In the genomic region with DNA sequence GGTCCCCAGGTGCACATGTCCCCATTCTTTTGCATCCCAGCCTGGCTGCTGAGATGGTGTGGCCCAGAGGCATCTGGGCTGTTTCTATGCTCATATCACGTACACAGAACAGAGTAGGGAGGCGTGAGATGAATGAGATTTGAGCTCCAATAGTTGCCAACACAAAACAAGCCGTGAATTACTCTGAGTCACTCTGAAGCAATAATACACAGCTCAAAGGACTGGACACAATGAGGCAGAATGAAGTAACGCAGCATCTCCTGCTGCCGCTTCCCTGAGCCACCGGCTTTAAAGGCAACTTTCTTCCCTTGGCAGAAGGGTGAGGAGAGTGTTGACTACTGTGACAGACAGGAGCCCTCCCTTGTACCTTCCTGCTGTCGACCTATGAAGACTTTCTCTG, we compare ENCODE assay signal across 1 cellular context.
TF ChIP-seq lines count a peak whose summit lies in the region.

No MANE protein-coding gene starts in this region.

TF ChIP-seq in HepG2, 621 proteins besides CTCF, POLR2A, EP300 and RAD21 (continued from another document and continues in another):
- TF ChIP-seq, protein P1, sequence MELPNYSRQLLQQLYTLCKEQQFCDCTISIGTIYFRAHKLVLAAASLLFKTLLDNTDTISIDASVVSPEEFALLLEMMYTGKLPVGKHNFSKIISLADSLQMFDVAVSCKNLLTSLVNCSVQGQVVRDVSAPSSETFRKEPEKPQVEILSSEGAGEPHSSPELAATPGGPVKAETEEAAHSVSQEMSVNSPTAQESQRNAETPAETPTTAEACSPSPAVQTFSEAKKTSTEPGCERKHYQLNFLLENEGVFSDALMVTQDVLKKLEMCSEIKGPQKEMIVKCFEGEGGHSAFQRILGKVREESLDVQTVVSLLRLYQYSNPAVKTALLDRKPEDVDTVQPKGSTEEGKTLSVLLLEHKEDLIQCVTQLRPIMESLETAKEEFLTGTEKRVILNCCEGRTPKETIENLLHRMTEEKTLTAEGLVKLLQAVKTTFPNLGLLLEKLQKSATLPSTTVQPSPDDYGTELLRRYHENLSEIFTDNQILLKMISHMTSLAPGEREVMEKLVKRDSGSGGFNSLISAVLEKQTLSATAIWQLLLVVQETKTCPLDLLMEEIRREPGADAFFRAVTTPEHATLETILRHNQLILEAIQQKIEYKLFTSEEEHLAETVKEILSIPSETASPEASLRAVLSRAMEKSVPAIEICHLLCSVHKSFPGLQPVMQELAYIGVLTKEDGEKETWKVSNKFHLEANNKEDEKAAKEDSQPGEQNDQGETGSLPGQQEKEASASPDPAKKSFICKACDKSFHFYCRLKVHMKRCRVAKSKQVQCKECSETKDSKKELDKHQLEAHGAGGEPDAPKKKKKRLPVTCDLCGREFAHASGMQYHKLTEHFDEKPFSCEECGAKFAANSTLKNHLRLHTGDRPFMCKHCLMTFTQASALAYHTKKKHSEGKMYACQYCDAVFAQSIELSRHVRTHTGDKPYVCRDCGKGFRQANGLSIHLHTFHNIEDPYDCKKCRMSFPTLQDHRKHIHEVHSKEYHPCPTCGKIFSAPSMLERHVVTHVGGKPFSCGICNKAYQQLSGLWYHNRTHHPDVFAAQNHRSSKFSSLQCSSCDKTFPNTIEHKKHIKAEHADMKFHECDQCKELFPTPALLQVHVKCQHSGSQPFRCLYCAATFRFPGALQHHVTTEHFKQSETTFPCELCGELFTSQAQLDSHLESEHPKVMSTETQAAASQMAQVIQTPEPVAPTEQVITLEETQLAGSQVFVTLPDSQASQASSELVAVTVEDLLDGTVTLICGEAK (IDR thresholded peaks at IDR 0.05): no peak
- TF ChIP-seq, protein P1 (CRISPR knock-in tag; IDR thresholded peaks at IDR 0.05): 0 out of 2 replicates have a peak, but pooled peaks have one; percentile 50
- no peak for TF ChIP-seq ZNF816 (CRISPR knock-in tag; IDR thresholded peaks at IDR 0.05; ENCODE audit: borderline replicate concordance)
- TF ChIP-seq, protein P2, sequence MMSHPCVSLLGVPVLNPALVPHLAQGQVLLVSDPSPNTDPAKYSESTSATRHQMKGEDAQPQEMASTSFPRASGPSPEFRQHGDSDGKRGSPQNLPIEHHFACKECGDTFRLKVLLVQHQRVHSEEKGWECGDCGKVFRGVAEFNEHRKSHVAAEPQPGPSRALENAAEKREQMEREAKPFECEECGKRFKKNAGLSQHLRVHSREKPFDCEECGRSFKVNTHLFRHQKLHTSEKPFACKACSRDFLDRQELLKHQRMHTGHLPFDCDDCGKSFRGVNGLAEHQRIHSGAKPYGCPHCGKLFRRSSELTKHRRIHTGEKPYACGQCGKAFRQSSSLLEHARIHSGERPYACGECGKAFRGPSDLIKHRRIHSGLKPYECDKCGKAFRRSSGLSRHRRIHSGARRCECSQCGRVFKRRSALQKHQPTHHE (CRISPR knock-in tag; IDR thresholded peaks at IDR 0.05; ENCODE audit: borderline replicate concordance): no peak
- no peak for TF ChIP-seq NBN (conservative IDR thresholded peaks at IDR 0.05)
- no peak for TF ChIP-seq IRF2 (CRISPR knock-in tag; IDR thresholded peaks at IDR 0.05)
- TF ChIP-seq BRCA1 (CRISPR knock-in tag; IDR thresholded peaks at IDR 0.05): no peak
- TF ChIP-seq, protein P3, sequence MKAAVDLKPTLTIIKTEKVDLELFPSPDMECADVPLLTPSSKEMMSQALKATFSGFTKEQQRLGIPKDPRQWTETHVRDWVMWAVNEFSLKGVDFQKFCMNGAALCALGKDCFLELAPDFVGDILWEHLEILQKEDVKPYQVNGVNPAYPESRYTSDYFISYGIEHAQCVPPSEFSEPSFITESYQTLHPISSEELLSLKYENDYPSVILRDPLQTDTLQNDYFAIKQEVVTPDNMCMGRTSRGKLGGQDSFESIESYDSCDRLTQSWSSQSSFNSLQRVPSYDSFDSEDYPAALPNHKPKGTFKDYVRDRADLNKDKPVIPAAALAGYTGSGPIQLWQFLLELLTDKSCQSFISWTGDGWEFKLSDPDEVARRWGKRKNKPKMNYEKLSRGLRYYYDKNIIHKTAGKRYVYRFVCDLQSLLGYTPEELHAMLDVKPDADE (CRISPR knock-in tag; IDR thresholded peaks at IDR 0.05): no peak
- TF ChIP-seq RNF2 (conservative IDR thresholded peaks at IDR 0.05; ENCODE audit: low read depth): 0 out of 2 replicates have a peak, but pooled peaks have one; percentile 4
- TF ChIP-seq, protein P4, sequence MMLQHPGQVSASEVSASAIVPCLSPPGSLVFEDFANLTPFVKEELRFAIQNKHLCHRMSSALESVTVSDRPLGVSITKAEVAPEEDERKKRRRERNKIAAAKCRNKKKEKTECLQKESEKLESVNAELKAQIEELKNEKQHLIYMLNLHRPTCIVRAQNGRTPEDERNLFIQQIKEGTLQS (CRISPR knock-in tag; IDR thresholded peaks at IDR 0.05): no peak
- no peak for TF ChIP-seq HNRNPK (IDR thresholded peaks at IDR 0.05; ENCODE audit: low read depth, low read length, poor library complexity, severe bottlenecking)
- TF ChIP-seq, protein P5, sequence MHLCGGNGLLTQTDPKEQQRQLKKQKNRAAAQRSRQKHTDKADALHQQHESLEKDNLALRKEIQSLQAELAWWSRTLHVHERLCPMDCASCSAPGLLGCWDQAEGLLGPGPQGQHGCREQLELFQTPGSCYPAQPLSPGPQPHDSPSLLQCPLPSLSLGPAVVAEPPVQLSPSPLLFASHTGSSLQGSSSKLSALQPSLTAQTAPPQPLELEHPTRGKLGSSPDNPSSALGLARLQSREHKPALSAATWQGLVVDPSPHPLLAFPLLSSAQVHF (CRISPR knock-in tag; IDR thresholded peaks at IDR 0.05): no peak
- TF ChIP-seq, protein P6, sequence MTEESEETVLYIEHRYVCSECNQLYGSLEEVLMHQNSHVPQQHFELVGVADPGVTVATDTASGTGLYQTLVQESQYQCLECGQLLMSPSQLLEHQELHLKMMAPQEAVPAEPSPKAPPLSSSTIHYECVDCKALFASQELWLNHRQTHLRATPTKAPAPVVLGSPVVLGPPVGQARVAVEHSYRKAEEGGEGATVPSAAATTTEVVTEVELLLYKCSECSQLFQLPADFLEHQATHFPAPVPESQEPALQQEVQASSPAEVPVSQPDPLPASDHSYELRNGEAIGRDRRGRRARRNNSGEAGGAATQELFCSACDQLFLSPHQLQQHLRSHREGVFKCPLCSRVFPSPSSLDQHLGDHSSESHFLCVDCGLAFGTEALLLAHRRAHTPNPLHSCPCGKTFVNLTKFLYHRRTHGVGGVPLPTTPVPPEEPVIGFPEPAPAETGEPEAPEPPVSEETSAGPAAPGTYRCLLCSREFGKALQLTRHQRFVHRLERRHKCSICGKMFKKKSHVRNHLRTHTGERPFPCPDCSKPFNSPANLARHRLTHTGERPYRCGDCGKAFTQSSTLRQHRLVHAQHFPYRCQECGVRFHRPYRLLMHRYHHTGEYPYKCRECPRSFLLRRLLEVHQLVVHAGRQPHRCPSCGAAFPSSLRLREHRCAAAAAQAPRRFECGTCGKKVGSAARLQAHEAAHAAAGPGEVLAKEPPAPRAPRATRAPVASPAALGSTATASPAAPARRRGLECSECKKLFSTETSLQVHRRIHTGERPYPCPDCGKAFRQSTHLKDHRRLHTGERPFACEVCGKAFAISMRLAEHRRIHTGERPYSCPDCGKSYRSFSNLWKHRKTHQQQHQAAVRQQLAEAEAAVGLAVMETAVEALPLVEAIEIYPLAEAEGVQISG (CRISPR knock-in tag; IDR thresholded peaks at IDR 0.05): no peak
- TF ChIP-seq ZNF20 (CRISPR knock-in tag; IDR thresholded peaks at IDR 0.05): no peak
- TF ChIP-seq RXRB (CRISPR knock-in tag; IDR thresholded peaks at IDR 0.05; ENCODE audit: borderline replicate concordance): no peak
- TF ChIP-seq ZNF543 (CRISPR knock-in tag; IDR thresholded peaks at IDR 0.05): no peak
- no peak for TF ChIP-seq REXO4 (CRISPR knock-in tag; IDR thresholded peaks at IDR 0.05; ENCODE audit: borderline replicate concordance)
- no peak for TF ChIP-seq ZSCAN22 (CRISPR knock-in tag; IDR thresholded peaks at IDR 0.05)
- TF ChIP-seq, protein P7, sequence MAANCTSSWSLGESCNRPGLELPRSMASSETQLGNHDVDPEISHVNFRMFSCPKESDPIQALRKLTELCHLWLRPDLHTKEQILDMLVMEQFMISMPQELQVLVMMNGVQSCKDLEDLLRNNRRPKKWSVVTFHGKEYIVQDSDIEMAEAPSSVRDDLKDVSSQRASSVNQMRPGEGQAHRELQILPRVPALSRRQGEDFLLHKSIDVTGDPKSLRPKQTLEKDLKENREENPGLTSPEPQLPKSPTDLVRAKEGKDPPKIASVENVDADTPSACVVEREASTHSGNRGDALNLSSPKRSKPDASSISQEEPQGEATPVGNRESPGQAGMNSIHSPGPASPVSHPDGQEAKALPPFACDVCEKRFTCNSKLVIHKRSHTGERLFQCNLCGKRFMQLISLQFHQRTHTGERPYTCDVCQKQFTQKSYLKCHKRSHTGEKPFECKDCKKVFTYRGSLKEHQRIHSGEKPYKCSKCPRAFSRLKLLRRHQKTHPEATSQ (CRISPR knock-in tag; IDR thresholded peaks at IDR 0.05; ENCODE audit: borderline replicate concordance): no peak
- TF ChIP-seq KLF12 (CRISPR knock-in tag; IDR thresholded peaks at IDR 0.05; ENCODE audit: borderline replicate concordance): no peak
- TF ChIP-seq, protein P8, sequence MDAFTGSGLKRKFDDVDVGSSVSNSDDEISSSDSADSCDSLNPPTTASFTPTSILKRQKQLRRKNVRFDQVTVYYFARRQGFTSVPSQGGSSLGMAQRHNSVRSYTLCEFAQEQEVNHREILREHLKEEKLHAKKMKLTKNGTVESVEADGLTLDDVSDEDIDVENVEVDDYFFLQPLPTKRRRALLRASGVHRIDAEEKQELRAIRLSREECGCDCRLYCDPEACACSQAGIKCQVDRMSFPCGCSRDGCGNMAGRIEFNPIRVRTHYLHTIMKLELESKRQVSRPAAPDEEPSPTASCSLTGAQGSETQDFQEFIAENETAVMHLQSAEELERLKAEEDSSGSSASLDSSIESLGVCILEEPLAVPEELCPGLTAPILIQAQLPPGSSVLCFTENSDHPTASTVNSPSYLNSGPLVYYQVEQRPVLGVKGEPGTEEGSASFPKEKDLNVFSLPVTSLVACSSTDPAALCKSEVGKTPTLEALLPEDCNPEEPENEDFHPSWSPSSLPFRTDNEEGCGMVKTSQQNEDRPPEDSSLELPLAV (CRISPR knock-in tag; conservative IDR thresholded peaks at IDR 0.05; ENCODE audit: low read depth): no peak
- no peak for TF ChIP-seq POGZ (CRISPR knock-in tag; IDR thresholded peaks at IDR 0.05)
- TF ChIP-seq ZFP82 (CRISPR knock-in tag; IDR thresholded peaks at IDR 0.05; ENCODE audit: borderline replicate concordance): no peak
- TF ChIP-seq ZNF619 (CRISPR knock-in tag; IDR thresholded peaks at IDR 0.05): no peak
- TF ChIP-seq NRL (CRISPR knock-in tag; IDR thresholded peaks at IDR 0.05; ENCODE audit: borderline replicate concordance): no peak
- no peak for TF ChIP-seq HDAC6 (IDR thresholded peaks at IDR 0.05; ENCODE audit: low read depth, low read length)
- no peak for TF ChIP-seq ZNF256 (CRISPR knock-in tag; conservative IDR thresholded peaks at IDR 0.05)
- TF ChIP-seq CEBPB (IDR thresholded peaks at IDR 0.05; ENCODE audit: borderline replicate concordance, low read depth, low read length): peak; percentile 64; the same call in 1 of the 2 replicates
- TF ChIP-seq SIX1 (CRISPR knock-in tag; IDR thresholded peaks at IDR 0.05; ENCODE audit: borderline replicate concordance): no peak
- no peak for TF ChIP-seq SMAD3 (CRISPR knock-in tag; IDR thresholded peaks at IDR 0.05)
- peak; percentile 66 for TF ChIP-seq RBM22 (optimal IDR thresholded peaks at IDR 0.05; ENCODE audit: low read length)
- TF ChIP-seq MEF2D (CRISPR knock-in tag; IDR thresholded peaks at IDR 0.05): no peak
- TF ChIP-seq, protein P9, sequence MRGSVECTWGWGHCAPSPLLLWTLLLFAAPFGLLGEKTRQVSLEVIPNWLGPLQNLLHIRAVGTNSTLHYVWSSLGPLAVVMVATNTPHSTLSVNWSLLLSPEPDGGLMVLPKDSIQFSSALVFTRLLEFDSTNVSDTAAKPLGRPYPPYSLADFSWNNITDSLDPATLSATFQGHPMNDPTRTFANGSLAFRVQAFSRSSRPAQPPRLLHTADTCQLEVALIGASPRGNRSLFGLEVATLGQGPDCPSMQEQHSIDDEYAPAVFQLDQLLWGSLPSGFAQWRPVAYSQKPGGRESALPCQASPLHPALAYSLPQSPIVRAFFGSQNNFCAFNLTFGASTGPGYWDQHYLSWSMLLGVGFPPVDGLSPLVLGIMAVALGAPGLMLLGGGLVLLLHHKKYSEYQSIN (CRISPR knock-in tag; IDR thresholded peaks at IDR 0.05; ENCODE audit: borderline replicate concordance): no peak
- no peak for TF ChIP-seq KAT8 (CRISPR knock-in tag; IDR thresholded peaks at IDR 0.05)
- TF ChIP-seq SP1 (IDR thresholded peaks at IDR 0.05): no peak
- no peak for TF ChIP-seq SP1 (CRISPR knock-in tag; IDR thresholded peaks at IDR 0.05)
- no peak for TF ChIP-seq JUND (CRISPR knock-in tag; IDR thresholded peaks at IDR 0.05)
- no peak for TF ChIP-seq ZNF350 (CRISPR knock-in tag; IDR thresholded peaks at IDR 0.05; ENCODE audit: borderline replicate concordance, low read depth)
- no peak for TF ChIP-seq ZNF558 (CRISPR knock-in tag; IDR thresholded peaks at IDR 0.05; ENCODE audit: borderline replicate concordance)
- TF ChIP-seq RFXAP (CRISPR knock-in tag; IDR thresholded peaks at IDR 0.05; ENCODE audit: borderline replicate concordance): no peak
- TF ChIP-seq RBM39 (IDR thresholded peaks at IDR 0.05; ENCODE audit: low read depth, low read length, poor library complexity, severe bottlenecking): no peak
- TF ChIP-seq ZFP36 (IDR thresholded peaks at IDR 0.05; ENCODE audit: borderline replicate concordance, low read depth, low read length, partially characterized antibody): no peak
- TF ChIP-seq ZNF354B (CRISPR knock-in tag; IDR thresholded peaks at IDR 0.05): no peak
- no peak for TF ChIP-seq THYN1 (CRISPR knock-in tag; IDR thresholded peaks at IDR 0.05; ENCODE audit: borderline replicate concordance, low read depth)
- TF ChIP-seq EED (CRISPR knock-in tag; IDR thresholded peaks at IDR 0.05): no peak
- TF ChIP-seq ZNF225 (CRISPR knock-in tag; IDR thresholded peaks at IDR 0.05): 0 out of 2 replicates have a peak, but pooled peaks have one; percentile 22
